Comparison of ENCODE assay signal across 7 cellular contexts in the genomic region with DNA sequence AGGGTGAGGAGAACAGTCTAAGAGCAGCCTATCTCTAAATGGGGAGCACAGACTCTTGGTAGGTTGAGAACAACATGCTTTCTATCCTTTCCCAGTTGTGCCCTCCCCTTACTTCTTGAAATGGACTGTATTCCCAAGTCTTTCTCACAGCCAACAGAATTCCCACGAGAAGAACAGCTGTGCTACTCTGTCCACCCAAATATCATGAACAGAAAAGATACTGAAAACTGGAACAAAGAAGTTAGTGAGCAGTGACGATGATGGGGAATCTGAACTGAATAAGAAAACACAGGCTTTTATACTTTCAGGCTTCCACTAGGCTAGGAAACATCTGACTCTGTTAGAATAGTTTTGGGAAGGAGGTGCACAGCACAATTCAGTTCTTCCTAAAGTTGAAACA. TPM values are rescaled to one million over a fixed set of nuclear protein-coding genes. Genes with fewer than 3 reads are reported as not detected.
DNase-seq lines count a peak whose midpoint lies in the region; TF ChIP-seq lines count a peak whose summit lies in the region.
"Had no signal": no experiment of that assay in that cellular context is flagged by ENCODE, and none has a peak within 500 bp of the region (broad histone marks: within the 10 kb centered on the region; RNA-seq: fewer than 3 reads in every experiment).

No MANE protein-coding gene starts in this region.

- H3K36me3 ChIP-seq in BE2C (peaks cover 68% of the 10 kb centered on the region), iPS-18a (ENCODE audit: control insufficient read depth, low read depth, low read length) (peaks cover 52% of the 10 kb centered on the region)

- H3K9me3 ChIP-seq in BE2C: no peaks in the 10 kb centered on the region
- H3K9me3 ChIP-seq in iPS-18a (ENCODE audit: control insufficient read depth, low read depth, low read length): no peaks in the 10 kb centered on the region

- no peak overlapping the region for H3K27ac ChIP-seq in iPS-18a (ENCODE audit: low read length)

- H3K4me1 ChIP-seq in BE2C: peaks cover 5% of the 10 kb centered on the region
- H3K4me1 ChIP-seq in iPS-18a (ENCODE audit: control insufficient read depth, low read depth, low read length): peaks cover 37% of the 10 kb centered on the region

- DNase-seq in BE2C (no peak), A172 (ENCODE audit: low spot score) (no peak), GM13977 (ENCODE audit: low spot score) (no peak)
- DNase-seq in stimulated activated CD4-positive, alpha-beta T cell treated with anti-CD3 and anti-CD28 coated beads, Interleukin-1b, Interleukin-23, amount 100 ng/mL, for 48 hours: no peak
- DNase-seq: head of caudate nucleus had no signal

- H3K27me3 ChIP-seq in BE2C (no peaks in the 10 kb centered on the region), iPS-18a (ENCODE audit: control insufficient read depth, insufficient read depth, low read length) (no peaks in the 10 kb centered on the region)

- in situ Hi-C loops in GM13977 (cut with MboI; ENCODE audit: low pct_unique_long_range_greater_than_20kb, low sequenced_read_pairs, unreplicated experiment): no loop called here

- H3K4me3 ChIP-seq in BE2C (ENCODE audit: low read depth, low read length): peak overlapping the region; percentile 21; the same call in 1 of the 2 replicates
- H3K4me3 ChIP-seq in iPS-18a (ENCODE audit: low read length): peak overlapping the region; percentile 100

- peak overlapping the region; percentile 16 for H3K9ac ChIP-seq in iPS-18a (ENCODE audit: low read length)

- TF ChIP-seq CTCF in BE2C (IDR thresholded peaks at IDR 0.05; ENCODE audit: low read depth, low read length) (no peak), GM13977 (IDR thresholded peaks at IDR 0.05; ENCODE audit: extremely low read depth, insufficient read depth, missing control alignments) (no peak)

TF ChIP-seq in PFSK-1, 5 proteins besides CTCF, POLR2A, EP300 and RAD21:
- TF ChIP-seq POLR2AphosphoS5 (IDR thresholded peaks at IDR 0.05; ENCODE audit: low read depth, low read length) (peak; percentile 52; the same call in 1 of the 2 replicates), SIN3A (IDR thresholded peaks at IDR 0.05; ENCODE audit: borderline replicate concordance, insufficient read depth, low read length) (no peak)
- TF ChIP-seq, protein P1, sequence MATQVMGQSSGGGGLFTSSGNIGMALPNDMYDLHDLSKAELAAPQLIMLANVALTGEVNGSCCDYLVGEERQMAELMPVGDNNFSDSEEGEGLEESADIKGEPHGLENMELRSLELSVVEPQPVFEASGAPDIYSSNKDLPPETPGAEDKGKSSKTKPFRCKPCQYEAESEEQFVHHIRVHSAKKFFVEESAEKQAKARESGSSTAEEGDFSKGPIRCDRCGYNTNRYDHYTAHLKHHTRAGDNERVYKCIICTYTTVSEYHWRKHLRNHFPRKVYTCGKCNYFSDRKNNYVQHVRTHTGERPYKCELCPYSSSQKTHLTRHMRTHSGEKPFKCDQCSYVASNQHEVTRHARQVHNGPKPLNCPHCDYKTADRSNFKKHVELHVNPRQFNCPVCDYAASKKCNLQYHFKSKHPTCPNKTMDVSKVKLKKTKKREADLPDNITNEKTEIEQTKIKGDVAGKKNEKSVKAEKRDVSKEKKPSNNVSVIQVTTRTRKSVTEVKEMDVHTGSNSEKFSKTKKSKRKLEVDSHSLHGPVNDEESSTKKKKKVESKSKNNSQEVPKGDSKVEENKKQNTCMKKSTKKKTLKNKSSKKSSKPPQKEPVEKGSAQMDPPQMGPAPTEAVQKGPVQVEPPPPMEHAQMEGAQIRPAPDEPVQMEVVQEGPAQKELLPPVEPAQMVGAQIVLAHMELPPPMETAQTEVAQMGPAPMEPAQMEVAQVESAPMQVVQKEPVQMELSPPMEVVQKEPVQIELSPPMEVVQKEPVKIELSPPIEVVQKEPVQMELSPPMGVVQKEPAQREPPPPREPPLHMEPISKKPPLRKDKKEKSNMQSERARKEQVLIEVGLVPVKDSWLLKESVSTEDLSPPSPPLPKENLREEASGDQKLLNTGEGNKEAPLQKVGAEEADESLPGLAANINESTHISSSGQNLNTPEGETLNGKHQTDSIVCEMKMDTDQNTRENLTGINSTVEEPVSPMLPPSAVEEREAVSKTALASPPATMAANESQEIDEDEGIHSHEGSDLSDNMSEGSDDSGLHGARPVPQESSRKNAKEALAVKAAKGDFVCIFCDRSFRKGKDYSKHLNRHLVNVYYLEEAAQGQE (IDR thresholded peaks at IDR 0.05; ENCODE audit: insufficient read depth in 1 of 2, low read depth in 2 of 2, low read length in 2 of 2): no peak

RNA-seq across cellular contexts. Expression of a gene that starts 3.4 kb away (rescaled TPM):
- polyA plus RNA-seq in BE2C (2012; ENCODE audit: insufficient read depth, insufficient read length, low read depth): 1,068 TPM
- polyA plus RNA-seq in PFSK-1 (2012; ENCODE audit: insufficient read length, low read depth): 1,287 TPM
- 1,709 and 1,797 TPM in 2 replicates for total RNA-seq in A172 (2014; rRNA removed; shearing (Covaris generic))

RNA-seq across cellular contexts. Expression of a gene that starts 30.4 kb away (rescaled TPM):
- polyA plus RNA-seq in BE2C (2012; ENCODE audit: insufficient read depth, insufficient read length, low read depth): 4.0 TPM
- 7.6 TPM for polyA plus RNA-seq in PFSK-1 (2012; ENCODE audit: insufficient read length, low read depth)
- 32.6 and 45.6 TPM in 2 replicates for total RNA-seq in A172 (2014; rRNA removed; shearing (Covaris generic))

RNA-seq across cellular contexts. Expression of a gene that starts 33.6 kb away (rescaled TPM):
- polyA plus RNA-seq in BE2C (2012; ENCODE audit: insufficient read depth, insufficient read length, low read depth): 219 TPM
- polyA plus RNA-seq in PFSK-1 (2012; ENCODE audit: insufficient read length, low read depth): 196 TPM
- total RNA-seq in A172 (2014; rRNA removed; shearing (Covaris generic)): 188 and 222 TPM in 2 replicates

RNA-seq across cellular contexts. Expression of a gene that starts 41.4 kb away (rescaled TPM):
- polyA plus RNA-seq in BE2C (2012; ENCODE audit: insufficient read depth, insufficient read length, low read depth): 5.7 TPM
- polyA plus RNA-seq in PFSK-1 (2012; ENCODE audit: insufficient read length, low read depth): 1.1 TPM
- 3.7 and 13.8 TPM in 2 replicates for total RNA-seq in A172 (2014; rRNA removed; shearing (Covaris generic))
